Comparison of ENCODE assay signal across 8 cellular contexts in the genomic region with DNA sequence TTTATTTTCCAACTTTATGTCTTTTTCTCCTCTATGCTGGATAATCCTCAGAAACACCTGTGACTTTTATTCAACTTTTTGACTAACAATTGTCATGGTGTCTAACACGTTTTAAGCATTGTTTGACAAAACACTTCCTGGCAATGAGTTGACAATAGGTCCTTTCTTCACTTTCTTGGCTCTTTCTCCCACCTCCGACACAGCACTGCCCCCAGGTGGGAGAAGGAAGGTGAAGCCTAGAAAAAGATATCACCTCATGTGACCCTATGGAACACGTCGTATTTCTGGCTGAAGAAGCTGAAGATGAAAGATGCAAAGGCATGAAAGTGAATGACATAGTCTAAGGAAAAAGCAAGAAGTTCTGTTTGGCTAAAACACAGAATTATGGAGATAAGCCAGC.
DNase-seq lines count a peak whose midpoint lies in the region; ATAC-seq and TF ChIP-seq lines count a peak whose summit lies in the region.
"Had no signal": no experiment of that assay in that cellular context is flagged by ENCODE, and none has a peak within 500 bp of the region (broad histone marks: within the 10 kb centered on the region; RNA-seq: fewer than 3 reads in every experiment).

No MANE protein-coding gene starts in this region.

- no peak for TF ChIP-seq POLR2A in vagina (IDR thresholded peaks at IDR 0.05)

- no peak overlapping the region for H3K9ac ChIP-seq in Karpas-422 (ENCODE audit: low read length)
- H3K9ac ChIP-seq in liver (ENCODE audit: low read depth in 1 of 2, low read length in 2 of 2) = no peak overlapping the region

- TF ChIP-seq RAD21 in liver (IDR thresholded peaks at IDR 0.05) = peak; percentile 96 to 98

- no peaks in the 10 kb centered on the region for H3K4me1 ChIP-seq in Karpas-422 (ENCODE audit: low read length)
- H3K4me1 ChIP-seq in liver (ENCODE audit: control insufficient read depth in 4 of 4, insufficient read depth in 4 of 4, low read length in 3 of 4) = peaks cover 0 to 3% (median 0%) of the 10 kb centered on the region in 4 donors
- peaks cover 2% of the 10 kb centered on the region for H3K4me1 ChIP-seq in vagina
- H3K4me1 ChIP-seq: pancreas had no signal

- H3K4me1 Mint-ChIP-seq in activated CD4-positive, alpha-beta memory T cell treated with anti-CD3 and anti-CD28 coated beads, Interleukin-2, amount 10 ng/mL, durations not matched to agents 7 days and 5 days = no peaks in the 10 kb centered on the region

- H3K9me2 ChIP-seq in Karpas-422 (replicated peaks; ENCODE audit: insufficient read depth, low read length) = no peaks in the 10 kb centered on the region

- ATAC-seq in GM18907 (IDR thresholded peaks at IDR 0.05; ENCODE audit: unreplicated experiment) (no peak), HG03565 (IDR thresholded peaks at IDR 0.05; ENCODE audit: unreplicated experiment) (no peak)

- H3K27me3 Mint-ChIP-seq in activated CD4-positive, alpha-beta memory T cell treated with anti-CD3 and anti-CD28 coated beads, Interleukin-2, amount 10 ng/mL, durations not matched to agents 7 days and 5 days = no peaks in the 10 kb centered on the region

- CTCF ChIA-PET in activated CD4-positive, alpha-beta memory T cell treated with anti-CD3 and anti-CD28 coated beads, Interleukin-2, amount 10 ng/mL, durations not matched to agents 7 days and 5 days (lab: Charles Lee) = interaction anchor here (1.0 kb wide), 1 partner anchor 370 kb away, joined by 3 read pairs; no protein-coding TSS in a partner anchor

- no peaks in the 10 kb centered on the region for H3K9me3 ChIP-seq in Karpas-422 (ENCODE audit: low read length)
- no peaks in the 10 kb centered on the region for H3K9me3 ChIP-seq in liver (ENCODE audit: control insufficient read depth in 4 of 4, low read length in 3 of 4)
- no peaks in the 10 kb centered on the region for H3K9me3 ChIP-seq in vagina
- H3K9me3 ChIP-seq: pancreas had no signal

- intact Hi-C loops in vagina (cut with DNase I) = no loop called here

- 6% methylated on average over 4 of the region's 4 CpGs for WGBS in liver

- POLR2A ChIA-PET in activated CD4-positive, alpha-beta memory T cell treated with anti-CD3 and anti-CD28 coated beads, Interleukin-2, amount 10 ng/mL, durations not matched to agents 7 days and 5 days (lab: Charles Lee) = no interaction called here

- H3K4me3 ChIP-seq in Karpas-422 (ENCODE audit: low read length) (no peak overlapping the region), liver (ENCODE audit: low read depth in 1 of 3, low read length in 3 of 3) (no peak overlapping the region), vagina (no peak overlapping the region)
- H3K4me3 ChIP-seq: pancreas had no signal

- H3K27me3 ChIP-seq in Karpas-422 (ENCODE audit: low read length) (no peaks in the 10 kb centered on the region), liver (ENCODE audit: control insufficient read depth in 4 of 4, insufficient read depth in 4 of 4, low read length in 3 of 4) (no peaks in the 10 kb centered on the region), vagina (no peaks in the 10 kb centered on the region)
- H3K27me3 ChIP-seq: pancreas had no signal

- H2AFZ ChIP-seq in Karpas-422 (ENCODE audit: low read length) = no peak overlapping the region

- no peaks in the 10 kb centered on the region for H3K36me3 ChIP-seq in Karpas-422 (ENCODE audit: insufficient read depth, low read length)
- no peaks in the 10 kb centered on the region for H3K36me3 ChIP-seq in liver (ENCODE audit: control insufficient read depth in 4 of 4, insufficient read depth in 3 of 4, low read depth in 1 of 4, low read length in 3 of 4)
- H3K36me3 ChIP-seq in vagina = no peaks in the 10 kb centered on the region
- H3K36me3 ChIP-seq: pancreas had no signal

- H3K9me3 Mint-ChIP-seq in activated CD4-positive, alpha-beta memory T cell treated with anti-CD3 and anti-CD28 coated beads, Interleukin-2, amount 10 ng/mL, durations not matched to agents 7 days and 5 days = no peaks in the 10 kb centered on the region

- H3K36me3 Mint-ChIP-seq in activated CD4-positive, alpha-beta memory T cell treated with anti-CD3 and anti-CD28 coated beads, Interleukin-2, amount 10 ng/mL, durations not matched to agents 7 days and 5 days (ENCODE audit: low read depth) = no peaks in the 10 kb centered on the region

- H3K4me3 Mint-ChIP-seq in activated CD4-positive, alpha-beta memory T cell treated with anti-CD3 and anti-CD28 coated beads, Interleukin-2, amount 10 ng/mL, durations not matched to agents 7 days and 5 days = no peak overlapping the region

- DNase-seq in Karpas-422 (peak; percentile 77), vagina (ENCODE audit: extremely low spot score in 2 of 2) (no peak)
- DNase-seq in activated CD4-positive, alpha-beta memory T cell treated with anti-CD3 and anti-CD28 coated beads, Interleukin-2, amount 10 ng/mL, durations not matched to agents 7 days and 5 days = peak; percentile 16
- DNase-seq: pancreas had no signal

- TF ChIP-seq CTCF in GM12872 (IDR thresholded peaks at IDR 0.05; ENCODE audit: insufficient read depth, low read depth, low read length) (peak; percentile 48; the same call in 2 of the 3 replicates), liver (IDR thresholded peaks at IDR 0.05; ENCODE audit: low read depth, low read length, missing input control) (peak; percentile 65), vagina (IDR thresholded peaks at IDR 0.05) (no peak)

- H3K27ac Mint-ChIP-seq in activated CD4-positive, alpha-beta memory T cell treated with anti-CD3 and anti-CD28 coated beads, Interleukin-2, amount 10 ng/mL, durations not matched to agents 7 days and 5 days = no peak overlapping the region

- no peaks in the 10 kb centered on the region for H4K20me1 ChIP-seq in Karpas-422 (ENCODE audit: insufficient read depth, low read depth, low read length)

- no peaks in the 10 kb centered on the region for H3K79me2 ChIP-seq in Karpas-422 (ENCODE audit: low read length)

- no peak overlapping the region for H3K4me2 ChIP-seq in Karpas-422 (ENCODE audit: low read depth, low read length, poor library complexity, severe bottlenecking)

- H3K27ac ChIP-seq in Karpas-422 (ENCODE audit: low read length) = no peak overlapping the region
- no peak overlapping the region for H3K27ac ChIP-seq in liver (ENCODE audit: low read depth in 1 of 2, low read length in 2 of 2)
- H3K27ac ChIP-seq in vagina = no peak overlapping the region
- H3K27ac ChIP-seq: pancreas had no signal

TF ChIP-seq in liver, 16 proteins besides CTCF, POLR2A, EP300 and RAD21:
- TF ChIP-seq RXRA (IDR thresholded peaks at IDR 0.05) (peak; percentile 75 to 92), EGR1 (IDR thresholded peaks at IDR 0.05; ENCODE audit: low read depth in 2 of 2) (no peak), HNF4A (conservative IDR thresholded peaks at IDR 0.05) (peak in 1 of 2 donors; percentile 10), REST (IDR thresholded peaks at IDR 0.05) (no peak), TAF1 (conservative IDR thresholded peaks at IDR 0.05) (no peak)

Comparison
In these comparisons a context has a peak if more than half of its experiments do, and no peak if none do; other contexts are left out.
1. CTCF ChIP-seq: peak in GM12872 (single experiment) and liver (single experiment); none in vagina (0 of 3).
2. DNase-seq: peak in Karpas-422 (single experiment) and activated CD4-positive, alpha-beta memory T cell treated with anti-CD3 and anti-CD28 coated beads, Interleukin-2, amount 10 ng/mL, durations not matched to agents 7 days and 5 days (single experiment); none in vagina (0 of 2).